ENCODE assay signal across 1 cellular context in genomic region chr3:151314132-151314531, GRCh38.
TF ChIP-seq lines count a peak whose summit lies in the region.

No MANE protein-coding gene starts in this region.

TF ChIP-seq in HepG2, 621 proteins besides CTCF, POLR2A, EP300 and RAD21:
- TF ChIP-seq LCORL (IDR thresholded peaks at IDR 0.05) (no peak), LCORL (CRISPR knock-in tag; IDR thresholded peaks at IDR 0.05) (no peak), ZBTB26 (CRISPR knock-in tag; IDR thresholded peaks at IDR 0.05; ENCODE audit: borderline replicate concordance) (no peak), ZNF83 (CRISPR knock-in tag; IDR thresholded peaks at IDR 0.05; ENCODE audit: borderline replicate concordance) (no peak), EED (CRISPR knock-in tag; IDR thresholded peaks at IDR 0.05) (no peak), ZNF569 (CRISPR knock-in tag; IDR thresholded peaks at IDR 0.05; ENCODE audit: borderline replicate concordance) (no peak), HNF1B (CRISPR knock-in tag; IDR thresholded peaks at IDR 0.05) (no peak), IRF2 (CRISPR knock-in tag; IDR thresholded peaks at IDR 0.05) (no peak), CEBPG (CRISPR knock-in tag; IDR thresholded peaks at IDR 0.05) (0 out of 2 replicates have a peak, but pooled peaks have one; percentile 7), SRF (IDR thresholded peaks at IDR 0.05; ENCODE audit: low read depth, low read length) (peak; percentile 84), ZNF296 (CRISPR knock-in tag; conservative IDR thresholded peaks at IDR 0.05) (no peak), POGK (CRISPR knock-in tag; conservative IDR thresholded peaks at IDR 0.05) (no peak), EZH2 (conservative IDR thresholded peaks at IDR 0.05; ENCODE audit: low read depth, low read length) (no peak), MEF2D (CRISPR knock-in tag; IDR thresholded peaks at IDR 0.05) (no peak), CEBPB (IDR thresholded peaks at IDR 0.05; ENCODE audit: borderline replicate concordance, low read depth, low read length) (peak; percentile 51; the same call in 1 of the 2 replicates)
